30 cellular contexts compared by ENCODE assay signal in the genomic region with DNA sequence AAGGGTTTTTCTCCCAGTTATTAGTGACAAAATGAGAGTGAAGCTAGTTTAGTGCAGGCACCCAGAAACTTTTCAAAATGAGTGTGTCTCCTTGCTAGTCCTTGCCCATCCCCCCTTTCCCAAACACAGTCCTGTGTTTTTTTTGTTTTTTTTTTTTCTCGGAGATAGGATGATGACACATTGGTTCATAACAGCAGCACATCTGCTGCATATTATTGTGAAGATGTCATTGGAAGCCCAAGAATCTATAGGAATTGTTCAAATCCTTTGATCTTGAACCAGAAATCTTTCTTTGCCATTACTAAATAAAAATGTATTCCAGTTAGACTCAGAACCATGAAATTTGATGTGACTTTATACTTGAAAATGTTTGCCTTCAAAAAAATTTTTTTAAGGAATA.
DNase-seq lines count a peak whose midpoint lies in the region; ATAC-seq and TF ChIP-seq lines count a peak whose summit lies in the region.
"Had no signal": no experiment of that assay in that cellular context is flagged by ENCODE, and none has a peak within 500 bp of the region (broad histone marks: within the 10 kb centered on the region; RNA-seq: fewer than 3 reads in every experiment).

No MANE protein-coding gene starts in this region.

- H3K4me1 ChIP-seq in OCI-LY3 (ENCODE audit: low read length) (peaks cover 18% of the 10 kb centered on the region), osteoblast (ENCODE audit: insufficient read depth, low read length) (no peaks in the 10 kb centered on the region)
- H3K4me1 ChIP-seq: BLaER1 had no signal

- H3K27me3 ChIP-seq in OCI-LY3 (ENCODE audit: low read depth, low read length) (no peaks in the 10 kb centered on the region), osteoblast (ENCODE audit: insufficient read depth, low read length) (no peaks in the 10 kb centered on the region)
- H3K27me3 ChIP-seq: BLaER1, pancreas had no signal

- no peaks in the 10 kb centered on the region for H3K36me3 Mint-ChIP-seq in osteocyte (ENCODE audit: unreplicated experiment)
- H3K36me3 Mint-ChIP-seq: activated CD4-positive, alpha-beta memory T cell treated with anti-CD3 and anti-CD28 coated beads for 36 hours had no signal

- H3K27ac ChIP-seq in OCI-LY3 (ENCODE audit: low read length) = no peak overlapping the region
- H3K27ac ChIP-seq in osteoblast (ENCODE audit: low read depth, low read length) = no peak overlapping the region
- H3K27ac ChIP-seq: BLaER1, KMS-11, pancreas had no signal

- H3K27ac Mint-ChIP-seq in osteocyte (ENCODE audit: unreplicated experiment) = no peak overlapping the region
- H3K27ac Mint-ChIP-seq: activated CD4-positive, alpha-beta memory T cell treated with anti-CD3 and anti-CD28 coated beads for 36 hours; activated naive CD8-positive, alpha-beta T cell treated with anti-CD3 and anti-CD28 coated beads, Interleukin-2, amount 50 U/mL, for 24 hours; stimulated activated naive CD8-positive, alpha-beta T cell treated with anti-CD3 and anti-CD28 coated beads, Interleukin-15, amount 100 ng/mL, for 72 hours; T-helper 2 cell treated with Interferon-gamma antibody and Interleukin-4, amounts not matched to agents 5 μg/mL and 100 μg/mL, for 36 hours had no signal

- TF ChIP-seq CTCF in OCI-LY3 (IDR thresholded peaks at IDR 0.05; ENCODE audit: low read depth, low read length) (no peak), osteoblast (IDR thresholded peaks at IDR 0.05; ENCODE audit: extremely low read depth, low read depth, low read length) (no peak), osteocyte (IDR thresholded peaks at IDR 0.05) (no peak)

- DNase-seq in ELR (ENCODE audit: low read depth) (peak; percentile 15), fibroblast of peridontal ligament (ENCODE audit: extremely low read depth) (peak; percentile 8), osteoblast (ENCODE audit: insufficient read length, low spot score, missing footprints) (no peak), H4 (ENCODE audit: low spot score) (no peak), SK-N-DZ (ENCODE audit: low spot score) (no peak), osteocyte (ENCODE audit: extremely low spot score, unreplicated experiment) (no peak)
- DNase-seq: activated CD4-positive, alpha-beta memory T cell treated with anti-CD3 and anti-CD28 coated beads for 36 hours; activated CD4-positive, alpha-beta T cell treated with anti-CD3 and anti-CD28 coated beads for 1 hour; activated naive CD4-positive, alpha-beta T cell; activated naive CD8-positive, alpha-beta T cell treated with anti-CD3 and anti-CD28 coated beads, Interleukin-2, amount 50 U/mL, for 24 hours; DMS153; GF-D8; GOT3; hypothalamus; left colon; NCI-H1417; NCI-H2029; NCI-H226; NCI-H526 treated with DMSO at 0.1 percent for 48 hours; pancreas; SIG-M5; stimulated activated CD8-positive, alpha-beta memory T cell treated with anti-CD3 and anti-CD28 coated beads, Interleukin-4, amount 100 ng/mL, for 48 hours; stimulated activated naive CD8-positive, alpha-beta T cell treated with anti-CD3 and anti-CD28 coated beads, Interleukin-15, amount 100 ng/mL, for 72 hours had no signal

- peaks cover 4% of the 10 kb centered on the region for H3K27me3 Mint-ChIP-seq in osteocyte (ENCODE audit: unreplicated experiment)
- H3K27me3 Mint-ChIP-seq: stimulated activated naive CD8-positive, alpha-beta T cell treated with anti-CD3 and anti-CD28 coated beads, Interleukin-15, amount 100 ng/mL, for 72 hours had no signal

- H2AFZ ChIP-seq in OCI-LY3 (ENCODE audit: low read depth, low read length) (no peak overlapping the region), osteoblast (ENCODE audit: low read length) (no peak overlapping the region)

- H3K4me3 ChIP-seq in OCI-LY3 (ENCODE audit: low read length) (no peak overlapping the region), osteoblast (ENCODE audit: insufficient read depth, low read length) (no peak overlapping the region)
- H3K4me3 ChIP-seq: BLaER1, pancreas had no signal

- H3K9ac ChIP-seq in OCI-LY3 (ENCODE audit: low read length) = no peak overlapping the region
- H3K9ac ChIP-seq: BLaER1, KMS-11 had no signal

- H3K4me2 ChIP-seq in OCI-LY3 (ENCODE audit: low read length) (peak overlapping the region; percentile 35; the same call in 1 of the 2 replicates), osteoblast (ENCODE audit: insufficient read depth, low read length) (peak overlapping the region; percentile 24)
- H3K4me2 ChIP-seq: BLaER1, KMS-11 had no signal

- H4K20me1 ChIP-seq in OCI-LY3 (ENCODE audit: insufficient read depth, low read length) = no peaks in the 10 kb centered on the region
- H4K20me1 ChIP-seq in osteoblast (ENCODE audit: insufficient read depth, low read length) = no peaks in the 10 kb centered on the region
- H4K20me1 ChIP-seq: BLaER1 had no signal

- no peaks in the 10 kb centered on the region for H3K9me3 Mint-ChIP-seq in osteocyte (ENCODE audit: unreplicated experiment)
- H3K9me3 Mint-ChIP-seq: activated CD4-positive, alpha-beta memory T cell treated with anti-CD3 and anti-CD28 coated beads for 36 hours; activated naive CD8-positive, alpha-beta T cell treated with anti-CD3 and anti-CD28 coated beads, Interleukin-2, amount 50 U/mL, for 24 hours; stimulated activated naive CD8-positive, alpha-beta T cell treated with anti-CD3 and anti-CD28 coated beads, Interleukin-15, amount 100 ng/mL, for 72 hours; T-helper 2 cell treated with Interferon-gamma antibody and Interleukin-4, amounts not matched to agents 5 μg/mL and 100 μg/mL, for 36 hours had no signal

- no peak for ATAC-seq in GM21825 (IDR thresholded peaks at IDR 0.05; ENCODE audit: unreplicated experiment)
- ATAC-seq: activated naive CD8-positive, alpha-beta T cell treated with anti-CD3 and anti-CD28 coated beads, Interleukin-2, amount 50 U/mL, for 24 hours; esophagus mucosa; left colon; Panc1; pancreas; stimulated activated naive CD8-positive, alpha-beta T cell treated with anti-CD3 and anti-CD28 coated beads, Interleukin-15, amount 100 ng/mL, for 72 hours had no signal

- H3K36me3 ChIP-seq in OCI-LY3 (replicated peaks; ENCODE audit: low read depth, low read length) = no peaks in the 10 kb centered on the region
- H3K36me3 ChIP-seq in osteoblast (ENCODE audit: insufficient read depth, low read length) = no peaks in the 10 kb centered on the region
- H3K36me3 ChIP-seq: BLaER1, pancreas had no signal

- no peaks in the 10 kb centered on the region for H3K79me2 ChIP-seq in OCI-LY3 (ENCODE audit: low read length)
- H3K79me2 ChIP-seq in osteoblast (ENCODE audit: insufficient read depth, low read length) = no peaks in the 10 kb centered on the region

- H3K9me3 ChIP-seq in OCI-LY3 (ENCODE audit: insufficient read depth, low read length) (no peaks in the 10 kb centered on the region), osteoblast (ENCODE audit: low read depth, low read length) (no peaks in the 10 kb centered on the region)
- H3K9me3 ChIP-seq: BLaER1, pancreas had no signal

- H3K4me3 Mint-ChIP-seq in osteocyte (ENCODE audit: unreplicated experiment) = no peak overlapping the region
- H3K4me3 Mint-ChIP-seq: activated CD4-positive, alpha-beta memory T cell treated with anti-CD3 and anti-CD28 coated beads for 36 hours; activated naive CD8-positive, alpha-beta T cell treated with anti-CD3 and anti-CD28 coated beads, Interleukin-2, amount 50 U/mL, for 24 hours; stimulated activated naive CD8-positive, alpha-beta T cell treated with anti-CD3 and anti-CD28 coated beads, Interleukin-15, amount 100 ng/mL, for 72 hours; T-helper 2 cell treated with Interferon-gamma antibody and Interleukin-4, amounts not matched to agents 5 μg/mL and 100 μg/mL, for 36 hours had no signal

- peaks cover 14% of the 10 kb centered on the region for H3K4me1 Mint-ChIP-seq in osteocyte (ENCODE audit: unreplicated experiment)
- H3K4me1 Mint-ChIP-seq: activated naive CD8-positive, alpha-beta T cell treated with anti-CD3 and anti-CD28 coated beads, Interleukin-2, amount 50 U/mL, for 24 hours; stimulated activated naive CD8-positive, alpha-beta T cell treated with anti-CD3 and anti-CD28 coated beads, Interleukin-15, amount 100 ng/mL, for 72 hours had no signal

Comparison
In these comparisons a context has a peak if more than half of its experiments do, and no peak if none do; other contexts are left out.
1. DNase-seq: peak in ELR (single experiment) and fibroblast of peridontal ligament (single experiment); none in osteoblast (single experiment), H4 (single experiment), SK-N-DZ (single experiment) and osteocyte (single experiment).